15 cellular contexts compared by ENCODE assay signal in genomic region chr16:13427943-13428342, GRCh38.
"Had no signal": no experiment of that assay in that cellular context is flagged by ENCODE, and none has a peak within 500 bp of the region (broad histone marks: within the 10 kb centered on the region; RNA-seq: fewer than 3 reads in every experiment).

No MANE protein-coding gene starts in this region.

- H2AFZ ChIP-seq: neural progenitor cell had no signal

- ATAC-seq: activated CD4-positive, alpha-beta T cell treated with anti-CD3 and anti-CD28 coated beads for 36 hours; activated CD8-positive, alpha-beta memory T cell treated with anti-CD3 and anti-CD28 coated beads, Interleukin-2, amount 10 ng/mL, durations not matched to agents 7 days and 5 days; left colon; sciatic nerve had no signal

- H3K36me3 ChIP-seq: neural progenitor cell, spleen, suprapubic skin, upper lobe of left lung, WERI-Rb-1 had no signal

- H3K9me3 ChIP-seq: spleen, suprapubic skin, upper lobe of left lung had no signal

- H3K9ac ChIP-seq: neural progenitor cell had no signal

- H3K4me2 ChIP-seq: neural progenitor cell had no signal

- DNase-seq: activated CD4-positive, alpha-beta memory T cell treated with anti-CD3 and anti-CD28 coated beads for 36 hours; activated CD4-positive, alpha-beta T cell treated with anti-CD3 and anti-CD28 coated beads for 36 hours; activated CD8-positive, alpha-beta memory T cell treated with anti-CD3 and anti-CD28 coated beads, Interleukin-2, amount 10 ng/mL, durations not matched to agents 7 days and 5 days; activated naive CD4-positive, alpha-beta T cell treated with anti-CD3 and anti-CD28 coated beads, Interleukin-2, amount 50 U/mL, for 16 hours; activated T-cell treated with anti-CD3 and anti-CD28 coated beads, Interleukin-2, amount 50 U/mL, for 1 hour; left colon; midbrain; spleen; upper lobe of left lung; WERI-Rb-1 had no signal

- H3K27me3 ChIP-seq: neural progenitor cell, spleen, suprapubic skin, upper lobe of left lung had no signal

- FAIRE-seq: islet of Langerhans had no signal

- H3K4me1 ChIP-seq: neural progenitor cell, spleen, suprapubic skin, upper lobe of left lung had no signal

- H3K4me3 ChIP-seq: lung, neural progenitor cell, spleen, suprapubic skin, upper lobe of left lung had no signal

- H3K27ac ChIP-seq: neural progenitor cell, spleen, suprapubic skin, upper lobe of left lung, WERI-Rb-1 had no signal
